In the genomic region with DNA sequence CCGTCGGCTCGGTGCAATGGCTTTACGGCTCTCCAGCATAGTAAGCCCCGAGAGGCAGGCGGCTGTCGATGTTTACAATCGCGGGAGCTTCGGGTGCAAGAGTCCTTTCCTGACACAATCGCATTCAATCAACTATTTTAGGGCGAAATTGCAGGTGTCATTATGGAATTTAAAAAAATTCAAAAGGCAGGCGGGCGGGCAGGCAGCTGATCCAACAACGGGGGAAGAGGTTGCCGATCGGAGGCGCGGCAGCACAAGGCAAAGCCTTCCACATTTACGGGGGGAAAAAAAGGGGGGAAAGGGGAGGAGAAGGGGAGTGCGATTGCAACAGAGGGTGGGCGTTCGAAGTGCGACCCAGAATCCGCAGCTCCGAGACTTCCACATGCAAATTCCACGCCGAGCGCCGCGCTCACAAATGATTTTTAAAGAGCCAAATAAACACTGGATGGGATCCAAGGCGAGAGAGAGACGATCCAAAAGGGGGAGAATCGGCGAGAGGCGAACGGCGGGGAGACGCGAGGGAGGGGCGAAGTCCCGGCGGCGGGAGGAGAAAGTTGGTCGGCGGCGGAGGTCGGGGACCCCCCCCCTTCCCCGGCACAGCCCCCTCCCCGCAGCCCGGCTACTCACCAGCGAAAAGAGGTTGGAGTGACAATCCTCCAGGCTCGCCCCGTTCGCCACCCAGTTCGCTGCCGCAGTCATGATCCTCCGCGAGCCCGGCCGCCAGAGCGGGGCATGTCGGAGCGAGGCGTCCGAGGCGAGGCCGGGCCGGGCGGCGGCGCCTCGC, we compare ENCODE assay signal across 8 cellular contexts. TPM values are rescaled to one million over a fixed set of nuclear protein-coding genes. Genes with fewer than 3 reads are reported as not detected.
DNase-seq lines count a peak whose midpoint lies in the region; ATAC-seq and TF ChIP-seq lines count a peak whose summit lies in the region.

No MANE protein-coding gene starts in this region.

- H3K9me3 ChIP-seq in CD4-positive, alpha-beta memory T cell (ENCODE audit: control insufficient read depth in 1 of 2, low read length in 2 of 2) = no peaks in the 10 kb centered on the region
- H3K9me3 ChIP-seq in HUES48 (ENCODE audit: control insufficient read depth, insufficient read depth, low read length) = no peaks in the 10 kb centered on the region
- no peaks in the 10 kb centered on the region for H3K9me3 ChIP-seq in subcutaneous abdominal adipose tissue (ENCODE audit: control insufficient read depth in 5 of 5, low read length in 5 of 5)

- H3K36me3 Mint-ChIP-seq in CD4-positive, alpha-beta memory T cell = peaks cover 0 to 14% of the 10 kb centered on the region in 2 donors
- H3K36me3 Mint-ChIP-seq in natural killer cell treated with Interleukin-12 subunit alpha and Interleukin-12 subunit beta and Interleukin-15 and Interleukin-18, amount 100 ng/mL, for 72 hours = peaks cover 11% of the 10 kb centered on the region

- TF ChIP-seq CTCF in fibroblast of the aortic adventitia (IDR thresholded peaks at IDR 0.05; ENCODE audit: insufficient read depth, low read length) = peak; percentile 40

- H3K27ac Mint-ChIP-seq in CD4-positive, alpha-beta memory T cell = peak overlapping the region; percentile 87 to 97 (median 93)
- H3K27ac Mint-ChIP-seq in natural killer cell treated with Interleukin-12 subunit alpha and Interleukin-12 subunit beta and Interleukin-15 and Interleukin-18, amount 100 ng/mL, for 72 hours = peak overlapping the region; percentile 87 to 93

- POLR2A ChIA-PET in CD4-positive, alpha-beta memory T cell (lab: Charles Lee; ENCODE audit: partially characterized antibody) = interaction anchor here (0.6 to 1.8 kb wide), 12 partner anchors 9 to 322 kb away, joined by 3 to 14 read pairs (median 4); a partner anchor contains a TSS

- peak; percentile 31 for ATAC-seq in GM21381 (IDR thresholded peaks at IDR 0.05; ENCODE audit: unreplicated experiment)
- ATAC-seq in natural killer cell treated with Interleukin-12 subunit alpha and Interleukin-12 subunit beta and Interleukin-15 and Interleukin-18, amount 100 ng/mL, for 72 hours = peak; percentile 37 to 51

- H3K4me3 ChIP-seq in CD4-positive, alpha-beta memory T cell (ENCODE audit: low read length in 2 of 2) = peak overlapping the region; percentile 31 to 73
- H3K4me3 ChIP-seq in HUES48 (ENCODE audit: low read depth, low read length) (peak overlapping the region; percentile 96), fibroblast of the aortic adventitia (ENCODE audit: low read depth, low read length) (peak overlapping the region; percentile 91), subcutaneous abdominal adipose tissue (ENCODE audit: low read depth in 1 of 5, low read length in 5 of 5) (peak overlapping the region; percentile 91 to 95 (median 93))

- H3K27me3 Mint-ChIP-seq in CD4-positive, alpha-beta memory T cell = no peaks in the 10 kb centered on the region
- no peaks in the 10 kb centered on the region for H3K27me3 Mint-ChIP-seq in natural killer cell treated with Interleukin-12 subunit alpha and Interleukin-12 subunit beta and Interleukin-15 and Interleukin-18, amount 100 ng/mL, for 72 hours

- intact Hi-C loops in CD4-positive, alpha-beta memory T cell (cut with micrococcal nuclease) = loop anchor here (1.0 to 10.0 kb wide), 9 partner anchors 39 to 538 kb away; a partner anchor contains a TSS

- peak; percentile 65 to 73 (median 72) for DNase-seq in CD4-positive, alpha-beta memory T cell
- DNase-seq in RKO (ENCODE audit: low spot score) (peak; percentile 62), fibroblast of the aortic adventitia (ENCODE audit: low read depth) (peak; percentile 74)
- peak; percentile 55 for DNase-seq in activated effector memory CD4-positive, alpha-beta T cell treated with Interleukin-2 at 50 U/mL for 16 hours
- DNase-seq in natural killer cell treated with Interleukin-12 subunit alpha and Interleukin-12 subunit beta and Interleukin-15 and Interleukin-18, amount 100 ng/mL, for 72 hours (ENCODE audit: low spot score) = peak; percentile 66

- H3K27me3 ChIP-seq in CD4-positive, alpha-beta memory T cell (ENCODE audit: insufficient read depth, low read length) = no peaks in the 10 kb centered on the region
- H3K27me3 ChIP-seq in HUES48 (ENCODE audit: control insufficient read depth, insufficient read depth, low read length) (no peaks in the 10 kb centered on the region), subcutaneous abdominal adipose tissue (ENCODE audit: control insufficient read depth in 5 of 5, insufficient read depth in 4 of 5, low read length in 5 of 5) (no peaks in the 10 kb centered on the region)

- H3K4me3 Mint-ChIP-seq in CD4-positive, alpha-beta memory T cell = peak overlapping the region; percentile 90 to 98 (median 96)
- peak overlapping the region; percentile 96 for H3K4me3 Mint-ChIP-seq in natural killer cell treated with Interleukin-12 subunit alpha and Interleukin-12 subunit beta and Interleukin-15 and Interleukin-18, amount 100 ng/mL, for 72 hours

- H3K36me3 ChIP-seq in CD4-positive, alpha-beta memory T cell (ENCODE audit: insufficient read depth, low read length) = no peaks in the 10 kb centered on the region
- no peaks in the 10 kb centered on the region for H3K36me3 ChIP-seq in HUES48 (ENCODE audit: control insufficient read depth, insufficient read depth, low read length)
- no peaks in the 10 kb centered on the region for H3K36me3 ChIP-seq in subcutaneous abdominal adipose tissue (ENCODE audit: control insufficient read depth in 5 of 5, insufficient read depth in 5 of 5, low read length in 5 of 5)

- peak overlapping the region; percentile 86 for H3K9ac ChIP-seq in HUES48 (ENCODE audit: low read depth, low read length)
- peak overlapping the region; percentile 73 to 90 (median 82) for H3K9ac ChIP-seq in subcutaneous abdominal adipose tissue (ENCODE audit: low read length in 5 of 5)

- CTCF ChIA-PET in CD4-positive, alpha-beta memory T cell (lab: Charles Lee; ENCODE audit: partially characterized antibody) = interaction anchor here (0.6 to 1.7 kb wide), 14 partner anchors 9 to 334 kb away, joined by 3 to 7 read pairs (median 4); no protein-coding TSS in a partner anchor

- peaks cover 25 to 62% (median 35%) of the 10 kb centered on the region in 4 donors for H3K4me1 Mint-ChIP-seq in CD4-positive, alpha-beta memory T cell
- peaks cover 34 to 46% of the 10 kb centered on the region in 2 donors for H3K4me1 Mint-ChIP-seq in natural killer cell treated with Interleukin-12 subunit alpha and Interleukin-12 subunit beta and Interleukin-15 and Interleukin-18, amount 100 ng/mL, for 72 hours (ENCODE audit: low read depth in 2 of 2)

- peaks cover 39% of the 10 kb centered on the region for H3K4me1 ChIP-seq in CD4-positive, alpha-beta memory T cell (ENCODE audit: insufficient read depth, low read length)
- peaks cover 42% of the 10 kb centered on the region for H3K4me1 ChIP-seq in HUES48 (ENCODE audit: control insufficient read depth, insufficient read depth, low read length)
- H3K4me1 ChIP-seq in subcutaneous abdominal adipose tissue (ENCODE audit: control insufficient read depth in 5 of 5, insufficient read depth in 5 of 5, low read length in 5 of 5) = peaks cover 1 to 38% (median 35%) of the 10 kb centered on the region in 5 donors

- peak overlapping the region; percentile 51 for H3K27ac ChIP-seq in CD4-positive, alpha-beta memory T cell (ENCODE audit: low read depth, low read length)
- peak overlapping the region; percentile 81 for H3K27ac ChIP-seq in HUES48 (ENCODE audit: low read depth, low read length)
- H3K27ac ChIP-seq in subcutaneous abdominal adipose tissue (ENCODE audit: low read depth, low read length) = peak overlapping the region; percentile 95

- no peaks in the 10 kb centered on the region for H3K9me3 Mint-ChIP-seq in CD4-positive, alpha-beta memory T cell
- H3K9me3 Mint-ChIP-seq in natural killer cell treated with Interleukin-12 subunit alpha and Interleukin-12 subunit beta and Interleukin-15 and Interleukin-18, amount 100 ng/mL, for 72 hours = no peaks in the 10 kb centered on the region

RNA-seq across cellular contexts. Expression of a gene that starts 0.9 kb away (rescaled TPM):
- total RNA-seq in CD4-positive, alpha-beta memory T cell = 100 to 1,000 TPM; 150 to 156 TPM
- 10 to 100 TPM in 1 of 2 donors, 1 to 10 TPM in 1; 3.8 to 12.4 TPM for polyA plus RNA-seq in CD4-positive, alpha-beta memory T cell
- 120 and 180 TPM in 2 replicates for total RNA-seq in fibroblast of the aortic adventitia (ENCODE audit: low replicate concordance)
- 100 to 1,000 TPM; 121 to 142 TPM for total RNA-seq in natural killer cell treated with Interleukin-12 subunit alpha and Interleukin-12 subunit beta and Interleukin-15 and Interleukin-18, amount 100 ng/mL, for 72 hours

Comparison
In these comparisons a context has a peak if more than half of its experiments do, and no peak if none do; other contexts are left out.
1. Peak in every context shown above with its lines: DNase-seq, ATAC-seq, H3K4me3 ChIP-seq and H3K27ac ChIP-seq.